In the genomic region with DNA sequence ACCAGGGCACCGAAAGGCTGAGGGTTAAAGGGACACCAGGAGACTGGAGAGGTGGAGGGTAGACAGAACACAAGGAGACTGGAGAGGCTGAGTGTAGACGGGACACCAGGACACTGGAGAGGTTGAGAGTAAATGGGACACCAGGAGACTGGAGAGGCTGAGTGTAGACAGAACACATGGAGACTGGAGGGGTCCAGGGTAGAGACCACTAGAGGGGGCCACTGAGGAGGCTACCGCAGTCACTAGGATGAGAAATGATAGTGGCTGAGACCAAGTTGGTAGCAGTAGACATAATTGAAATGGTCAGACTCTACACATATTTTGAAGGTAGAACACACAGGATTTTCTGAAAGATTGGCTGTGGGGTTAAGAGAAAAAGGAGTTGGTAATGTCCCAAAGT, we compare ENCODE assay signal across 17 cellular contexts.
DNase-seq lines count a peak whose midpoint lies in the region; ATAC-seq, FAIRE-seq and TF ChIP-seq lines count a peak whose summit lies in the region.
"Had no signal": no experiment of that assay in that cellular context is flagged by ENCODE, and none has a peak within 500 bp of the region (broad histone marks: within the 10 kb centered on the region; RNA-seq: fewer than 3 reads in every experiment).

No MANE protein-coding gene starts in this region.

- FAIRE-seq in bronchial epithelial cell (lab: Jason Lieb, UNC): peak; percentile 55

- H3K36me3 ChIP-seq in HCT116 (ENCODE audit: control insufficient read depth in 1 of 2, insufficient read depth in 2 of 2, low read length in 2 of 2) (no peaks in the 10 kb centered on the region), bronchial epithelial cell (ENCODE audit: control insufficient read depth, insufficient read depth, low read length) (no peaks in the 10 kb centered on the region), neural progenitor cell (no peaks in the 10 kb centered on the region), colonic mucosa (no peaks in the 10 kb centered on the region)
- H3K36me3 ChIP-seq: BLaER1 treated with 17β-estradiol and CSF1 and Interleukin-3, amounts not matched to agents 10 nM and 100 nM; SJSA1 had no signal

- intact Hi-C loops in activated CD4-positive, alpha-beta T cell treated with anti-CD3 and anti-CD28 coated beads, Interleukin-2, amount 10 ng/mL, durations not matched to agents 24 days and 14 days (cut with micrococcal nuclease): no loop called here
- intact Hi-C loops in HCT116 (cut with micrococcal nuclease) (no loop called here), colonic mucosa (cut with DNase I) (no loop called here)

- no peaks in the 10 kb centered on the region for H3K9me3 ChIP-seq in HCT116 (ENCODE audit: control insufficient read depth in 1 of 2, insufficient read depth in 1 of 2, low read depth in 1 of 2, low read length in 2 of 2)
- no peaks in the 10 kb centered on the region for H3K9me3 ChIP-seq in neural progenitor cell (ENCODE audit: low read depth)
- no peaks in the 10 kb centered on the region for H3K9me3 ChIP-seq in colonic mucosa
- H3K9me3 ChIP-seq: BLaER1 treated with 17β-estradiol and CSF1 and Interleukin-3, amounts not matched to agents 10 nM and 100 nM; SJSA1 had no signal

- no peaks in the 10 kb centered on the region for H3K4me1 Mint-ChIP-seq in activated CD4-positive, alpha-beta T cell treated with anti-CD3 and anti-CD28 coated beads, Interleukin-2, amount 10 ng/mL, durations not matched to agents 24 days and 14 days
- no peaks in the 10 kb centered on the region for H3K4me1 Mint-ChIP-seq in neural progenitor cell
- H3K4me1 Mint-ChIP-seq in stimulated activated naive B cell treated with anti-CD40 and anti-IgM and Interleukin-4, amounts not matched to agents 10 μg/mL and 1 μg/mL and 100 μg/mL, for 72 hours: no peaks in the 10 kb centered on the region

- H3K4me2 ChIP-seq in HCT116 (ENCODE audit: low read length) (no peak overlapping the region), neural progenitor cell (no peak overlapping the region)
- H3K4me2 ChIP-seq: BLaER1 treated with 17β-estradiol and CSF1 and Interleukin-3, amounts not matched to agents 10 nM and 100 nM; KMS-11; PC-9 had no signal

- H3K27ac Mint-ChIP-seq in activated CD4-positive, alpha-beta T cell treated with anti-CD3 and anti-CD28 coated beads, Interleukin-2, amount 10 ng/mL, durations not matched to agents 24 days and 14 days: no peak overlapping the region
- no peak overlapping the region for H3K27ac Mint-ChIP-seq in neural progenitor cell
- no peak overlapping the region for H3K27ac Mint-ChIP-seq in stimulated activated naive B cell treated with anti-CD40 and anti-IgM and Interleukin-4, amounts not matched to agents 10 μg/mL and 1 μg/mL and 100 μg/mL, for 72 hours

- no peaks in the 10 kb centered on the region for H3K27me3 Mint-ChIP-seq in activated CD4-positive, alpha-beta T cell treated with anti-CD3 and anti-CD28 coated beads, Interleukin-2, amount 10 ng/mL, durations not matched to agents 24 days and 14 days
- H3K27me3 Mint-ChIP-seq in neural progenitor cell (ENCODE audit: insufficient read depth, low read depth): peaks cover 6% of the 10 kb centered on the region
- H3K27me3 Mint-ChIP-seq in stimulated activated naive B cell treated with anti-CD40 and anti-IgM and Interleukin-4, amounts not matched to agents 10 μg/mL and 1 μg/mL and 100 μg/mL, for 72 hours: peaks cover 14 to 20% of the 10 kb centered on the region in 2 donors

- POLR2A ChIA-PET in HCT116 (lab: Charles Lee): no interaction called here

- no peak overlapping the region for H3K4me3 Mint-ChIP-seq in activated CD4-positive, alpha-beta T cell treated with anti-CD3 and anti-CD28 coated beads, Interleukin-2, amount 10 ng/mL, durations not matched to agents 24 days and 14 days
- no peak overlapping the region for H3K4me3 Mint-ChIP-seq in neural progenitor cell
- no peak overlapping the region for H3K4me3 Mint-ChIP-seq in stimulated activated naive B cell treated with anti-CD40 and anti-IgM and Interleukin-4, amounts not matched to agents 10 μg/mL and 1 μg/mL and 100 μg/mL, for 72 hours

- CTCF ChIA-PET in HCT116 (lab: Charles Lee): no interaction called here

- TF ChIP-seq RAD21 in HCT116 (IDR thresholded peaks at IDR 0.05; ENCODE audit: low read depth): no peak

- no peaks in the 10 kb centered on the region for H3F3A ChIP-seq in neural progenitor cell (ENCODE audit: low read depth)

- H3K36me3 Mint-ChIP-seq in activated CD4-positive, alpha-beta T cell treated with anti-CD3 and anti-CD28 coated beads, Interleukin-2, amount 10 ng/mL, durations not matched to agents 24 days and 14 days (ENCODE audit: low read depth): no peaks in the 10 kb centered on the region
- H3K36me3 Mint-ChIP-seq in neural progenitor cell: no peaks in the 10 kb centered on the region
- H3K36me3 Mint-ChIP-seq in stimulated activated naive B cell treated with anti-CD40 and anti-IgM and Interleukin-4, amounts not matched to agents 10 μg/mL and 1 μg/mL and 100 μg/mL, for 72 hours: no peaks in the 10 kb centered on the region

- TF ChIP-seq POLR2A in HCT116 (IDR thresholded peaks at IDR 0.05; ENCODE audit: borderline replicate concordance, extremely low read depth, insufficient read depth, insufficient read length): no peak

- H3K9ac ChIP-seq in HCT116 (ENCODE audit: low read length) (no peak overlapping the region), neural progenitor cell (no peak overlapping the region), colonic mucosa (ENCODE audit: low read depth in 2 of 2, low read length in 2 of 2) (no peak overlapping the region)
- H3K9ac ChIP-seq: BLaER1 treated with 17β-estradiol and CSF1 and Interleukin-3, amounts not matched to agents 10 nM and 100 nM; KMS-11 had no signal

- TF ChIP-seq CTCF in HCT116 (IDR thresholded peaks at IDR 0.05 in 2 of 3, conservative IDR thresholded peaks at IDR 0.05 in 1 of 3; ENCODE audit: borderline replicate concordance in 1 of 3, insufficient read depth in 1 of 3, low read depth in 2 of 3, low read length in 2 of 3) (peak in 2 of 3 experiments; percentile 22; a peak in 3 of 6 replicates), bronchial epithelial cell (IDR thresholded peaks at IDR 0.05; ENCODE audit: insufficient read depth, low read length, severe bottlenecking) (no peak), neural progenitor cell (IDR thresholded peaks at IDR 0.05) (peak; percentile 18), colonic mucosa (IDR thresholded peaks at IDR 0.05) (no peak)

- H4K20me1 ChIP-seq in HCT116 (ENCODE audit: insufficient read depth): no peaks in the 10 kb centered on the region
- no peaks in the 10 kb centered on the region for H4K20me1 ChIP-seq in neural progenitor cell (ENCODE audit: low read depth)
- H4K20me1 ChIP-seq: BLaER1 treated with 17β-estradiol and CSF1 and Interleukin-3, amounts not matched to agents 10 nM and 100 nM had no signal

- H3K4me1 ChIP-seq in HCT116 (ENCODE audit: control insufficient read depth in 1 of 2, insufficient read depth in 2 of 2, low read length in 2 of 2): no peaks in the 10 kb centered on the region
- no peaks in the 10 kb centered on the region for H3K4me1 ChIP-seq in neural progenitor cell
- H3K4me1 ChIP-seq in colonic mucosa: no peaks in the 10 kb centered on the region
- H3K4me1 ChIP-seq: BLaER1 treated with 17β-estradiol and CSF1 and Interleukin-3, amounts not matched to agents 10 nM and 100 nM; SJSA1 had no signal

- ATAC-seq in HCT116: no peak
- no peak for ATAC-seq in stimulated activated naive B cell treated with anti-CD40 and anti-IgM and Interleukin-4, amounts not matched to agents 10 μg/mL and 1 μg/mL and 100 μg/mL, for 72 hours (replicated peaks)

- BruUV-seq in HCT116 (replicated peaks; lab: Mats Ljungman, UMichigan): no TSS peak

- DNase-seq in activated CD4-positive, alpha-beta T cell treated with anti-CD3 and anti-CD28 coated beads, Interleukin-2, amount 10 ng/mL, durations not matched to agents 24 days and 14 days: peak; percentile 29
- DNase-seq in activated CD4-positive, alpha-beta T cell treated with anti-CD3 and anti-CD28 coated beads for 1 hour: no peak
- DNase-seq in HCT116 (ENCODE audit: low read depth, low spot score) (no peak), bronchial epithelial cell (ENCODE audit: low read depth) (no peak), neural progenitor cell (ENCODE audit: low spot score) (no peak), NCI-H2171 (lab: John Stamatoyannopoulos, UW) (no peak), colonic mucosa (no peak)
- DNase-seq in stimulated activated naive B cell treated with anti-CD40 and anti-IgM and Interleukin-4, amounts not matched to agents 10 μg/mL and 1 μg/mL and 100 μg/mL, for 72 hours: no peak
- DNase-seq: NCI-H1092, NCI-H146, NCI-H2081 treated with DMSO at 0.1 percent for 48 hours, NCI-H510A treated with DMSO at 0.1 percent for 48 hours, NCI-H82, PC-9 had no signal

- H3K4me3 ChIP-seq in HCT116 (replicated peaks in 1 of 2; ENCODE audit: low read depth in 1 of 2, low read length in 2 of 2) (no peak overlapping the region), bronchial epithelial cell (ENCODE audit: low read depth, low read length) (no peak overlapping the region), neural progenitor cell (no peak overlapping the region), colonic mucosa (no peak overlapping the region)
- H3K4me3 ChIP-seq: BLaER1 treated with 17β-estradiol and CSF1 and Interleukin-3, amounts not matched to agents 10 nM and 100 nM; PC-9; SJSA1 had no signal

- H3K27ac ChIP-seq in HCT116 (ENCODE audit: low read depth, low read length): no peak overlapping the region
- H3K27ac ChIP-seq in neural progenitor cell: no peak overlapping the region
- H3K27ac ChIP-seq in colonic mucosa: no peak overlapping the region
- H3K27ac ChIP-seq: BLaER1 treated with 17β-estradiol and CSF1 and Interleukin-3, amounts not matched to agents 10 nM and 100 nM; KMS-11; PC-9; SJSA1 had no signal

- H3K27me3 ChIP-seq in HCT116 (ENCODE audit: insufficient read depth, low read length) (peaks cover 61% of the 10 kb centered on the region), bronchial epithelial cell (ENCODE audit: control insufficient read depth, insufficient read depth, low read length) (no peaks in the 10 kb centered on the region), neural progenitor cell (no peaks in the 10 kb centered on the region), colonic mucosa (no peaks in the 10 kb centered on the region)
- H3K27me3 ChIP-seq: BLaER1 treated with 17β-estradiol and CSF1 and Interleukin-3, amounts not matched to agents 10 nM and 100 nM; SJSA1 had no signal

- H3K9me3 Mint-ChIP-seq in activated CD4-positive, alpha-beta T cell treated with anti-CD3 and anti-CD28 coated beads, Interleukin-2, amount 10 ng/mL, durations not matched to agents 24 days and 14 days: no peaks in the 10 kb centered on the region
- no peaks in the 10 kb centered on the region for H3K9me3 Mint-ChIP-seq in neural progenitor cell
- H3K9me3 Mint-ChIP-seq in stimulated activated naive B cell treated with anti-CD40 and anti-IgM and Interleukin-4, amounts not matched to agents 10 μg/mL and 1 μg/mL and 100 μg/mL, for 72 hours: no peaks in the 10 kb centered on the region

- no peak overlapping the region for H2AFZ ChIP-seq in HCT116 (ENCODE audit: low read depth, low read length, poor library complexity, severe bottlenecking)
- H2AFZ ChIP-seq in neural progenitor cell (replicated peaks): no peak overlapping the region
- H2AFZ ChIP-seq: PC-9 had no signal

- no peaks in the 10 kb centered on the region for H3K9me2 ChIP-seq in HCT116 (ENCODE audit: insufficient read depth)

- RAD21 ChIA-PET in HCT116 (lab: Charles Lee; ENCODE audit: low non-redundant PET in 1 of 2, low total read pairs in 2 of 2, uncharacterized antibody in 2 of 2, unreplicated experiment in 2 of 2): no interaction called here

- H3K79me2 ChIP-seq in HCT116 (ENCODE audit: insufficient read depth, low read length): no peaks in the 10 kb centered on the region
- H3K79me2 ChIP-seq in neural progenitor cell (ENCODE audit: low read depth): no peaks in the 10 kb centered on the region

Comparison
In these comparisons a context has a peak if more than half of its experiments do, and no peak if none do; other contexts are left out.
1. CTCF ChIP-seq: peak in HCT116 (2 of 3) and neural progenitor cell (single experiment); none in bronchial epithelial cell (single experiment) and colonic mucosa (single experiment).